30 cellular contexts compared by ENCODE assay signal in genomic region chr9:99366183-99366582, GRCh38.
"Had no signal": no experiment of that assay in that cellular context is flagged by ENCODE, and none has a peak within 500 bp of the region (broad histone marks: within the 10 kb centered on the region; RNA-seq: fewer than 3 reads in every experiment).

No MANE protein-coding gene starts in this region.

- H3K36me3 ChIP-seq: brain microvascular endothelial cell, MG63, WERI-Rb-1 had no signal

- H3K9me3 Mint-ChIP-seq: activated CD4-positive, alpha-beta T cell treated with anti-CD3 and anti-CD28 coated beads, Interleukin-2, amount 10 ng/mL, durations not matched to agents 24 days and 14 days; activated CD8-positive, alpha-beta T cell treated with anti-CD3 and anti-CD28 coated beads for 36 hours; activated naive CD8-positive, alpha-beta T cell treated with anti-CD3 and anti-CD28 coated beads for 36 hours; activated T-cell treated with anti-CD3 and anti-CD28 coated beads, Interleukin-2, amount 50 U/mL, for 72 hours; activated T-helper 17 cell treated with anti-CD3 and anti-CD28 coated beads, Interleukin-2, amount 50 U/mL, for 72 hours had no signal

- H3K27ac ChIP-seq: brain microvascular endothelial cell, PC-9, WERI-Rb-1 had no signal

- H3K27me3 ChIP-seq: MG63 had no signal

- ATAC-seq: activated CD8-positive, alpha-beta T cell treated with anti-CD3 and anti-CD28 coated beads for 36 hours; activated T-cell treated with anti-CD3 and anti-CD28 coated beads, Interleukin-2, amount 50 U/mL, for 72 hours; activated T-helper 17 cell treated with anti-CD3 and anti-CD28 coated beads, Interleukin-2, amount 50 U/mL, for 72 hours had no signal

- H3K27ac Mint-ChIP-seq: activated CD4-positive, alpha-beta T cell treated with anti-CD3 and anti-CD28 coated beads, Interleukin-2, amount 10 ng/mL, durations not matched to agents 24 days and 14 days; activated CD8-positive, alpha-beta T cell treated with anti-CD3 and anti-CD28 coated beads for 36 hours; activated naive CD8-positive, alpha-beta T cell treated with anti-CD3 and anti-CD28 coated beads for 36 hours; activated T-cell treated with anti-CD3 and anti-CD28 coated beads, Interleukin-2, amount 50 U/mL, for 72 hours; activated T-helper 17 cell treated with anti-CD3 and anti-CD28 coated beads, Interleukin-2, amount 50 U/mL, for 72 hours had no signal

- H3K9me3 ChIP-seq: MG63 had no signal

- H3K4me3 Mint-ChIP-seq: activated CD4-positive, alpha-beta T cell treated with anti-CD3 and anti-CD28 coated beads, Interleukin-2, amount 10 ng/mL, durations not matched to agents 24 days and 14 days; activated CD8-positive, alpha-beta T cell treated with anti-CD3 and anti-CD28 coated beads for 36 hours; activated naive CD8-positive, alpha-beta T cell treated with anti-CD3 and anti-CD28 coated beads for 36 hours; activated T-cell treated with anti-CD3 and anti-CD28 coated beads, Interleukin-2, amount 50 U/mL, for 72 hours; activated T-helper 17 cell treated with anti-CD3 and anti-CD28 coated beads, Interleukin-2, amount 50 U/mL, for 72 hours had no signal

- H3K36me3 Mint-ChIP-seq: activated naive CD8-positive, alpha-beta T cell treated with anti-CD3 and anti-CD28 coated beads for 36 hours had no signal

- H3K4me3 ChIP-seq: MG63, PC-9 had no signal

- DNase-seq: activated CD4-positive, alpha-beta T cell treated with anti-CD3 and anti-CD28 coated beads, Interleukin-2, amount 10 ng/mL, durations not matched to agents 24 days and 14 days; activated CD4-positive, CD25-positive, alpha-beta regulatory T cell; activated CD8-positive, alpha-beta T cell treated with anti-CD3 and anti-CD28 coated beads for 36 hours; activated effector memory CD4-positive, alpha-beta T cell treated with anti-CD3 and anti-CD28 coated beads, Interleukin-2, amount 50 U/mL, for 16 hours; activated naive CD4-positive, alpha-beta T cell; activated naive CD4-positive, alpha-beta T cell treated with anti-CD3 and anti-CD28 coated beads, Interleukin-2, amount 50 U/mL, for 16 hours; activated naive CD8-positive, alpha-beta T cell treated with anti-CD3 and anti-CD28 coated beads for 36 hours; activated T-cell treated with anti-CD3 and anti-CD28 coated beads, Interleukin-2, amount 50 U/mL, for 1 hour; activated T-cell treated with anti-CD3 and anti-CD28 coated beads, Interleukin-2, amount 50 U/mL, for 72 hours; aorta; Kasumi-1; KG1; MG63; NCI-H1048; NCI-H1105 treated with DMSO at 0.1 percent for 48 hours; NCI-H1436; NCI-H1694 treated with DMSO at 0.1 percent for 48 hours; NCI-H2029; NCI-H345; NCI-H524 treated with DMSO at 0.1 percent for 48 hours; NK-92 treated with Interleukin-12 subunit alpha and Interleukin-12 subunit beta, amount 100 ng/mL, for 24 hours; PC-9; Right ventricle myocardium superior; SW 1271; T-helper 1 cell; T-helper 2 cell; T-helper 9 cell; WERI-Rb-1 had no signal
